In the genomic region with DNA sequence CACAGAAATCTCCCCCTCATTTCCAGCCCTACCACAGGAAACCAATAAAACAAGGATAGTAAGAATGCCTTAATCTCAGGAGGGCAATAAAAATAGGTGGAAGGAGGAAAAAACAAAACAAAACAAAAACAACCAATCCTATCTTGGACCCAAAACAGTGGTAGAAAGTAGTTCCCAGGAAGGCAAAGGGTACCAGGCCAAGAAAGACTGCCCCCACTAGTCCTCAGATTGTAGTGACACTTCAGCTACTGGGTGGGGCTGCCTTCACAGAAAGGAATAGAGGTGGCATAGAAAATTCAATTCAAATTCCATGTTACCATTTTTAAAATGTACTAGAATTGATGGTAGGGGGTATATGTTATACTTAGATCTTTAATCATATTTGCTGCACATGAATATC, we compare ENCODE assay signal across 17 cellular contexts. TPM values are rescaled to one million over a fixed set of nuclear protein-coding genes. Genes with fewer than 3 reads are reported as not detected.
A peak's percentile ranks its signal among the peaks of the same experiment; 100 is the strongest.
DNase-seq lines count a peak whose midpoint lies in the region; ATAC-seq and TF ChIP-seq lines count a peak whose summit lies in the region.
"Had no signal": no experiment of that assay in that cellular context is flagged by ENCODE, and none has a peak within 500 bp of the region (broad histone marks: within the 10 kb centered on the region; RNA-seq: fewer than 3 reads in every experiment).

No MANE protein-coding gene starts in this region.

- POLR2A ChIA-PET in SK-N-SH (lab: Yijun Ruan, JAX) = interaction anchor here (0.7 kb wide), 1 partner anchor 86 kb away, joined by 3 read pairs; no protein-coding TSS in a partner anchor

- H3K4me3 ChIP-seq in SK-N-SH (ENCODE audit: low read depth in 2 of 2, low read length in 1 of 2) (no peak overlapping the region), osteoblast (ENCODE audit: insufficient read depth, low read length) (no peak overlapping the region)

- H3K4me1 Mint-ChIP-seq in chondrocyte (ENCODE audit: low read depth) (peaks cover 58% of the 10 kb centered on the region), nephron (peaks cover 49% of the 10 kb centered on the region), type B pancreatic cell (ENCODE audit: unreplicated experiment) (peaks cover 28% of the 10 kb centered on the region)

- H3K27ac Mint-ChIP-seq in chondrocyte (ENCODE audit: unreplicated experiment) (no peak overlapping the region), nephron (no peak overlapping the region), type B pancreatic cell (no peak overlapping the region)
- H3K27ac Mint-ChIP-seq: activated naive CD8-positive, alpha-beta T cell treated with anti-CD3 and anti-CD28 coated beads for 36 hours; immature natural killer cell; T-cell had no signal

- TF ChIP-seq CTCF in SK-N-SH (IDR thresholded peaks at IDR 0.05) (peak; percentile 18; the same call in 1 of the 2 replicates), chondrocyte (IDR thresholded peaks at IDR 0.05) (peak; percentile 25), nephron (IDR thresholded peaks at IDR 0.05; ENCODE audit: unreplicated experiment in 3 of 3) (no peak), type B pancreatic cell (conservative IDR thresholded peaks at IDR 0.05) (no peak), osteoblast (IDR thresholded peaks at IDR 0.05; ENCODE audit: extremely low read depth, low read depth, low read length) (no peak)

- CTCF ChIA-PET in SK-N-SH (lab: Yijun Ruan, JAX) = interaction anchor here (0.7 to 8.8 kb wide), 9 partner anchors 18 to 917 kb away, joined by 3 to 118 read pairs (median 4); no protein-coding TSS in a partner anchor

- no peaks in the 10 kb centered on the region for H3K9me2 ChIP-seq in SK-N-SH

- ATAC-seq in SK-N-SH treated with all-trans-retinoic acid at 6 μM for 48 hours = no peak
- ATAC-seq in GM18873 (IDR thresholded peaks at IDR 0.05; ENCODE audit: low FRiP score, unreplicated experiment) = no peak
- ATAC-seq: HepG2, T-cell had no signal

- H3K36me3 ChIP-seq in SK-N-SH (replicated peaks in 1 of 2; ENCODE audit: control insufficient read depth in 1 of 2, insufficient read depth in 2 of 2, low read length in 1 of 2) = peaks cover 0 to 10% of the 10 kb centered on the region in 2 experiments
- H3K36me3 ChIP-seq in osteoblast (ENCODE audit: insufficient read depth, low read length) = no peaks in the 10 kb centered on the region

- H3K27me3 ChIP-seq in SK-N-SH (ENCODE audit: insufficient read depth) (no peaks in the 10 kb centered on the region), osteoblast (ENCODE audit: insufficient read depth, low read length) (peaks cover 5% of the 10 kb centered on the region)

- H4K20me1 ChIP-seq in SK-N-SH (ENCODE audit: insufficient read depth) (peaks cover 59% of the 10 kb centered on the region), osteoblast (ENCODE audit: insufficient read depth, low read length) (peaks cover 10% of the 10 kb centered on the region)

- H3K79me2 ChIP-seq in SK-N-SH (ENCODE audit: insufficient read depth) (peaks cover 78% of the 10 kb centered on the region), osteoblast (ENCODE audit: insufficient read depth, low read length) (peaks cover 26% of the 10 kb centered on the region)

- H3K9ac ChIP-seq in SK-N-SH = no peak overlapping the region

- H3K4me1 ChIP-seq in SK-N-SH (ENCODE audit: control insufficient read depth in 1 of 2, insufficient read depth in 2 of 2, low read depth in 1 of 2, low read length in 1 of 2) (peaks cover 23 to 41% of the 10 kb centered on the region in 2 experiments), osteoblast (ENCODE audit: insufficient read depth, low read length) (peaks cover 13% of the 10 kb centered on the region)

- no peak for TF ChIP-seq RAD21 in SK-N-SH (IDR thresholded peaks at IDR 0.05; ENCODE audit: low read length)

- H3K4me2 ChIP-seq in SK-N-SH (no peak overlapping the region), osteoblast (ENCODE audit: insufficient read depth, low read length) (no peak overlapping the region)

- H3K9me3 Mint-ChIP-seq in chondrocyte (ENCODE audit: low read depth) (no peaks in the 10 kb centered on the region), nephron (no peaks in the 10 kb centered on the region), type B pancreatic cell (no peaks in the 10 kb centered on the region)
- H3K9me3 Mint-ChIP-seq: activated naive CD8-positive, alpha-beta T cell treated with anti-CD3 and anti-CD28 coated beads for 36 hours; immature natural killer cell; T-cell had no signal

- no peaks in the 10 kb centered on the region for H3K9me3 ChIP-seq in SK-N-SH
- H3K9me3 ChIP-seq in osteoblast (ENCODE audit: low read depth, low read length) = no peaks in the 10 kb centered on the region

- H3K27me3 Mint-ChIP-seq in chondrocyte (ENCODE audit: low read depth) (no peaks in the 10 kb centered on the region), nephron (ENCODE audit: low read depth) (peaks cover 48% of the 10 kb centered on the region), type B pancreatic cell (peaks cover 44% of the 10 kb centered on the region)

- DNase-seq in SK-N-SH = no peak
- no peak for DNase-seq in chondrocyte (ENCODE audit: low spot score)
- DNase-seq in type B pancreatic cell (ENCODE audit: extremely low spot score, unreplicated experiment) = no peak
- DNase-seq in osteoblast (ENCODE audit: insufficient read length, low spot score, missing footprints) = no peak
- no peak for DNase-seq in activated CD8-positive, alpha-beta memory T cell treated with anti-CD3 and anti-CD28 coated beads, Interleukin-2, amount 50 U/mL, for 4 hours
- DNase-seq: activated naive CD8-positive, alpha-beta T cell treated with anti-CD3 and anti-CD28 coated beads for 36 hours; DMS 273 treated with DMSO at 0.1 percent for 48 hours; dorsolateral prefrontal cortex; erythroblast; immature natural killer cell; NCI-H226; T-cell had no signal

- no peak for TF ChIP-seq EP300 in SK-N-SH (IDR thresholded peaks at IDR 0.05; ENCODE audit: borderline replicate concordance in 1 of 2, low read depth in 1 of 2, low read length in 1 of 2)

- H3K27ac ChIP-seq in SK-N-SH (ENCODE audit: low read depth in 2 of 2, low read length in 1 of 2) = no peak overlapping the region
- no peak overlapping the region for H3K27ac ChIP-seq in osteoblast (ENCODE audit: low read depth, low read length)
- H3K27ac ChIP-seq: C4-2B had no signal

- H3K36me3 Mint-ChIP-seq in chondrocyte (ENCODE audit: low read depth) (peaks cover 1% of the 10 kb centered on the region), nephron (ENCODE audit: low read depth) (no peaks in the 10 kb centered on the region), type B pancreatic cell (no peaks in the 10 kb centered on the region)
- H3K36me3 Mint-ChIP-seq: activated naive CD8-positive, alpha-beta T cell treated with anti-CD3 and anti-CD28 coated beads for 36 hours; immature natural killer cell; T-cell had no signal

- H3K4me3 Mint-ChIP-seq in chondrocyte (ENCODE audit: unreplicated experiment) (no peak overlapping the region), nephron (peak overlapping the region; percentile 40 to 69 (median 53)), type B pancreatic cell (peak overlapping the region; percentile 55)
- H3K4me3 Mint-ChIP-seq: activated naive CD8-positive, alpha-beta T cell treated with anti-CD3 and anti-CD28 coated beads for 36 hours; immature natural killer cell; T-cell had no signal

- H2AFZ ChIP-seq in SK-N-SH (ENCODE audit: low read depth) = no peak overlapping the region
- no peak overlapping the region for H2AFZ ChIP-seq in osteoblast (ENCODE audit: low read length)

- H3F3A ChIP-seq in SK-N-SH (replicated peaks; ENCODE audit: insufficient read depth) = peaks cover 11% of the 10 kb centered on the region

TF ChIP-seq in SK-N-SH, 30 proteins besides CTCF, POLR2A, EP300 and RAD21 (continues in another document):
- no peak for TF ChIP-seq MXI1 (IDR thresholded peaks at IDR 0.05; ENCODE audit: low read depth, low read length)
- no peak for TF ChIP-seq FOXJ3 (CRISPR knock-in tag; IDR thresholded peaks at IDR 0.05)
- no peak for TF ChIP-seq EZH2phosphoT487 (IDR thresholded peaks at IDR 0.05; ENCODE audit: borderline replicate concordance, low read depth)
- TF ChIP-seq TEAD4 (IDR thresholded peaks at IDR 0.05; ENCODE audit: borderline replicate concordance, insufficient read depth) = no peak
- TF ChIP-seq JUND (IDR thresholded peaks at IDR 0.05) = no peak
- TF ChIP-seq SMC3 (IDR thresholded peaks at IDR 0.05; ENCODE audit: low read depth, low read length) = no peak

TF ChIP-seq in SK-N-SH treated with all-trans-retinoic acid at 6 μM for 48 hours, 23 proteins besides CTCF, POLR2A, EP300 and RAD21 (continues in another document):
- TF ChIP-seq ZC3H10 (CRISPR knock-in tag; IDR thresholded peaks at IDR 0.05) (no peak), PPARA (CRISPR knock-in tag; IDR thresholded peaks at IDR 0.05; ENCODE audit: borderline replicate concordance) (no peak), ARNTL (CRISPR knock-in tag; IDR thresholded peaks at IDR 0.05; ENCODE audit: borderline replicate concordance, low read depth) (no peak), TCF4 (CRISPR knock-in tag; IDR thresholded peaks at IDR 0.05; ENCODE audit: borderline replicate concordance) (no peak), CSDC2 (CRISPR knock-in tag; IDR thresholded peaks at IDR 0.05) (no peak), ZFP30 (CRISPR knock-in tag; IDR thresholded peaks at IDR 0.05) (no peak), TOX (CRISPR knock-in tag; IDR thresholded peaks at IDR 0.05; ENCODE audit: borderline replicate concordance) (no peak), CSRNP3 (CRISPR knock-in tag; IDR thresholded peaks at IDR 0.05) (no peak), ISL1 (CRISPR knock-in tag; IDR thresholded peaks at IDR 0.05) (no peak), ESRRG (CRISPR knock-in tag; IDR thresholded peaks at IDR 0.05) (no peak), RARB (CRISPR knock-in tag; IDR thresholded peaks at IDR 0.05) (no peak)

RNA-seq across cellular contexts. Expression of gene DPYSL3, which starts 59.3 kb away (rescaled TPM):
- polyA plus RNA-seq in SK-N-SH (2012; rRNA removed) = 123 and 150 TPM in 2 replicates
- polyA plus RNA-seq in SK-N-SH (2012; cell fraction: cytosol; rRNA removed) = 117 and 131 TPM in 2 replicates
- 176 and 191 TPM in 2 replicates for polyA plus RNA-seq in SK-N-SH (2012; cell fraction: nucleus; rRNA removed)
- total RNA-seq in chondrocyte = 60.2 to 63.1 TPM (median 60.4 TPM) in 3 replicates
- total RNA-seq in type B pancreatic cell (ENCODE audit: low replicate concordance) = 11.9 and 36.0 TPM in 2 replicates
- 80.4 and 119 TPM in 2 replicates for total RNA-seq in osteoblast
- polyA plus RNA-seq: immature natural killer cell had no signal

Comparison
In these comparisons a context has a peak if more than half of its experiments do, and no peak if none do; other contexts are left out.
1. CTCF ChIP-seq: peak in SK-N-SH (single experiment) and chondrocyte (single experiment); none in nephron (0 of 3), type B pancreatic cell (single experiment) and osteoblast (single experiment).